ENCODE assay signal across 1 cellular context in genomic region chr18:48418409-48419267, GRCh38.
TF ChIP-seq lines count a peak whose summit lies in the region.

No MANE protein-coding gene starts in this region.

TF ChIP-seq in HepG2, 621 proteins besides CTCF, POLR2A, EP300 and RAD21 (continued from another document):
- no peak for TF ChIP-seq ZBTB2 (CRISPR knock-in tag; IDR thresholded peaks at IDR 0.05; ENCODE audit: low read depth)
